In genomic region chr4:93983133-93983532, GRCh38 we compare ENCODE assay signal across 10 cellular contexts.
A peak's percentile ranks its signal among the peaks of the same experiment; 100 is the strongest.
DNase-seq lines count a peak whose midpoint lies in the region; ATAC-seq and TF ChIP-seq lines count a peak whose summit lies in the region.
"Had no signal": no experiment of that assay in that cellular context is flagged by ENCODE, and none has a peak within 500 bp of the region (broad histone marks: within the 10 kb centered on the region; RNA-seq: fewer than 3 reads in every experiment).

No MANE protein-coding gene starts in this region.

- ATAC-seq in GM18873 (IDR thresholded peaks at IDR 0.05; ENCODE audit: low FRiP score, unreplicated experiment) (peak; percentile 97), GM21526 (IDR thresholded peaks at IDR 0.05; ENCODE audit: low FRiP score, unreplicated experiment) (peak; percentile 96), HG03060 (IDR thresholded peaks at IDR 0.05; ENCODE audit: low read depth, unreplicated experiment) (peak; percentile 65), SK-N-SH treated with all-trans-retinoic acid at 6 μM for 48 hours (no peak)
- ATAC-seq: WTC11 had no signal

- intact Hi-C loops in esophagus muscularis mucosa (cut with DNase I): no loop called here

- TF ChIP-seq POLR2A in esophagus muscularis mucosa (IDR thresholded peaks at IDR 0.05; ENCODE audit: low read depth): no peak

- 47% methylated on average over 2 of the region's 2 CpGs for WGBS in esophagus muscularis mucosa

- TF ChIP-seq CTCF in esophagus muscularis mucosa (IDR thresholded peaks at IDR 0.05): no peak

- H3K27ac ChIP-seq in esophagus muscularis mucosa (replicated peaks in 1 of 4): no peak overlapping the region

- DNase-seq in NCI-H526 treated with DMSO at 0.1 percent for 48 hours (lab: John Stamatoyannopoulos, UW) (peak; percentile 85), iPS-NIHi7 (ENCODE audit: extremely low spot score) (no peak), esophagus muscularis mucosa (ENCODE audit: extremely low spot score) (no peak)
- no peak for DNase-seq in activated effector memory CD4-positive, alpha-beta T cell treated with Interleukin-2 at 50 U/mL for 16 hours
- DNase-seq: IMR-90 had no signal

- peaks cover 0 to 5% (median 0%) of the 10 kb centered on the region in 4 donors for H3K9me3 ChIP-seq in esophagus muscularis mucosa

- H3K36me3 ChIP-seq in esophagus muscularis mucosa: no peaks in the 10 kb centered on the region

- H3K27me3 ChIP-seq in esophagus muscularis mucosa: no peaks in the 10 kb centered on the region

- H3K4me3 ChIP-seq in esophagus muscularis mucosa: no peak overlapping the region

- TF ChIP-seq EP300 in esophagus muscularis mucosa (IDR thresholded peaks at IDR 0.05): no peak

- H3K4me1 ChIP-seq in esophagus muscularis mucosa: no peaks in the 10 kb centered on the region

TF ChIP-seq in SK-N-SH treated with all-trans-retinoic acid at 6 μM for 48 hours, 23 proteins besides CTCF, POLR2A, EP300 and RAD21:
- no peak for TF ChIP-seq TOX (CRISPR knock-in tag; IDR thresholded peaks at IDR 0.05; ENCODE audit: borderline replicate concordance)
- TF ChIP-seq BACH2 (CRISPR knock-in tag; IDR thresholded peaks at IDR 0.05; ENCODE audit: borderline replicate concordance): no peak
- no peak for TF ChIP-seq ESRRG (CRISPR knock-in tag; IDR thresholded peaks at IDR 0.05)
- TF ChIP-seq CSRNP3 (CRISPR knock-in tag; IDR thresholded peaks at IDR 0.05): no peak
- no peak for TF ChIP-seq ZNF565 (CRISPR knock-in tag; conservative IDR thresholded peaks at IDR 0.05; ENCODE audit: low read depth)
- no peak for TF ChIP-seq ARNTL (CRISPR knock-in tag; IDR thresholded peaks at IDR 0.05; ENCODE audit: borderline replicate concordance, low read depth)
- TF ChIP-seq CSDC2 (CRISPR knock-in tag; IDR thresholded peaks at IDR 0.05): no peak
- TF ChIP-seq POU6F1 (CRISPR knock-in tag; IDR thresholded peaks at IDR 0.05; ENCODE audit: borderline replicate concordance, low read depth): no peak
- TF ChIP-seq ZC3H10 (CRISPR knock-in tag; IDR thresholded peaks at IDR 0.05): no peak
- no peak for TF ChIP-seq PPARA (CRISPR knock-in tag; IDR thresholded peaks at IDR 0.05; ENCODE audit: borderline replicate concordance)
- no peak for TF ChIP-seq RARB (CRISPR knock-in tag; IDR thresholded peaks at IDR 0.05)
- no peak for TF ChIP-seq ISL1 (CRISPR knock-in tag; IDR thresholded peaks at IDR 0.05)
- TF ChIP-seq ZNF8 (CRISPR knock-in tag; IDR thresholded peaks at IDR 0.05): no peak
- no peak for TF ChIP-seq TSHZ2 (CRISPR knock-in tag; IDR thresholded peaks at IDR 0.05)
- no peak for TF ChIP-seq GLIS3 (CRISPR knock-in tag; IDR thresholded peaks at IDR 0.05)
- TF ChIP-seq CREB5 (CRISPR knock-in tag; IDR thresholded peaks at IDR 0.05; ENCODE audit: low read depth): no peak
- TF ChIP-seq TCF4 (CRISPR knock-in tag; IDR thresholded peaks at IDR 0.05; ENCODE audit: borderline replicate concordance): no peak
- TF ChIP-seq ZFP3 (CRISPR knock-in tag; IDR thresholded peaks at IDR 0.05): no peak
- TF ChIP-seq OSR1 (CRISPR knock-in tag; IDR thresholded peaks at IDR 0.05): no peak
- no peak for TF ChIP-seq ZNF70 (CRISPR knock-in tag; IDR thresholded peaks at IDR 0.05)
